Comparison of ENCODE assay signal across 16 cellular contexts in genomic region chr2:9831670-9832069, GRCh38. TPM values are rescaled to one million over a fixed set of nuclear protein-coding genes. Genes with fewer than 3 reads are reported as not detected.
DNase-seq lines count a peak whose midpoint lies in the region; ATAC-seq, FAIRE-seq and TF ChIP-seq lines count a peak whose summit lies in the region.
"Had no signal": no experiment of that assay in that cellular context is flagged by ENCODE, and none has a peak within 500 bp of the region (broad histone marks: within the 10 kb centered on the region; RNA-seq: fewer than 3 reads in every experiment).

No MANE protein-coding gene starts in this region.

- H3K36me3 ChIP-seq in H7 (replicated peaks; ENCODE audit: control insufficient read depth, insufficient read depth, low read length) (no peaks in the 10 kb centered on the region), K562 (ENCODE audit: control insufficient read depth, insufficient read depth, low read length) (no peaks in the 10 kb centered on the region), lower lobe of right lung (no peaks in the 10 kb centered on the region), suprapubic skin (no peaks in the 10 kb centered on the region), OCI-LY7 (ENCODE audit: insufficient read depth, low read length) (no peaks in the 10 kb centered on the region), pancreas (no peaks in the 10 kb centered on the region)

- H3K9ac ChIP-seq in K562 (ENCODE audit: insufficient read depth in 1 of 2, low read depth in 2 of 2, low read length in 2 of 2) = no peak overlapping the region

- peaks cover 0 to 19% of the 10 kb centered on the region in 2 experiments; a peak in 3 of 5 replicates for H3K4me1 ChIP-seq in K562 (replicated peaks in 1 of 2; ENCODE audit: control insufficient read depth in 2 of 2, insufficient read depth in 2 of 2, low read length in 2 of 2)
- no peaks in the 10 kb centered on the region for H3K4me1 ChIP-seq in lower lobe of right lung
- peaks cover 16% of the 10 kb centered on the region for H3K4me1 ChIP-seq in suprapubic skin
- H3K4me1 ChIP-seq in OCI-LY7 (ENCODE audit: insufficient read depth, low read length, poor library complexity, severe bottlenecking) = no peaks in the 10 kb centered on the region
- peaks cover 0 to 8% (median 7%) of the 10 kb centered on the region in 3 donors for H3K4me1 ChIP-seq in pancreas

- DNase-seq in H7 = peak; percentile 22
- no peak for DNase-seq in K562 (ENCODE audit: extremely low read depth in 1 of 4, low spot score in 3 of 4)
- no peak for DNase-seq in lower lobe of right lung
- DNase-seq in suprapubic skin (ENCODE audit: low spot score in 2 of 2) = no peak
- DNase-seq in OCI-LY7 (ENCODE audit: low spot score) = no peak
- DNase-seq in pancreas = no peak
- DNase-seq: Calu3; CD4-positive, alpha-beta T cell; NCI-H1417 treated with DMSO at 0.1 percent for 48 hours; NCI-H2029; NCI-H2171; NCI-H446; NCI-H748 treated with DMSO at 0.1 percent for 48 hours had no signal

- no peak for FAIRE-seq in K562 (lab: Jason Lieb, UNC)
- no peak for FAIRE-seq in pancreas (lab: Jason Lieb, UNC)

- POLR2A ChIA-PET in K562 (lab: Yijun Ruan, JAX) = interaction anchor here (1.0 kb wide), 1 partner anchor 54 kb away, joined by 4 read pairs; no protein-coding TSS in a partner anchor
- POLR2A ChIA-PET in OCI-LY7 (lab: Charles Lee) = interaction anchor here (1.0 kb wide), 1 partner anchor 11 kb away, joined by 4 read pairs; no protein-coding TSS in a partner anchor

- ATAC-seq in K562 (no peak; the same call in 2 of the 3 replicates), lower lobe of right lung (no peak), HG02798 (IDR thresholded peaks at IDR 0.05; ENCODE audit: poor library complexity, unreplicated experiment) (no peak), GM21717 (IDR thresholded peaks at IDR 0.05; ENCODE audit: unreplicated experiment) (no peak), pancreas (no peak)

- H3K79me2 ChIP-seq in K562 (ENCODE audit: control insufficient read depth, insufficient read depth, low read length) = no peaks in the 10 kb centered on the region
- no peaks in the 10 kb centered on the region for H3K79me2 ChIP-seq in OCI-LY7 (ENCODE audit: insufficient read depth, low read depth, low read length)

- TF ChIP-seq CTCF in K562 (IDR thresholded peaks at IDR 0.05 in 2 of 3, conservative IDR thresholded peaks at IDR 0.05 in 1 of 3; ENCODE audit: insufficient read depth in 2 of 3, low read depth in 1 of 3, low read length in 3 of 3) (no peak), lower lobe of right lung (IDR thresholded peaks at IDR 0.05) (no peak), suprapubic skin (IDR thresholded peaks at IDR 0.05) (no peak), OCI-LY7 (conservative IDR thresholded peaks at IDR 0.05; ENCODE audit: low read length) (no peak), pancreas (IDR thresholded peaks at IDR 0.05) (no peak)

- in situ Hi-C loops in K562 (cut with MboI) = no loop called here

- H3K4me2 ChIP-seq in K562 (ENCODE audit: insufficient read depth, low read length) (no peak overlapping the region), OCI-LY7 (ENCODE audit: low read length) (no peak overlapping the region)

- 37% methylated on average over 6 of the region's 6 CpGs for WGBS in K562 (ENCODE audit: insufficient coverage, low coverage, missing lambda C conversion rate)
- WGBS in suprapubic skin = 87% methylated on average over 6 of the region's 6 CpGs
- WGBS in pancreas, 2 donors = 83 to 88% methylated on average over 6 of the region's 6 CpGs

- no peak for TF ChIP-seq POLR2A in K562 (conservative IDR thresholded peaks at IDR 0.05)
- TF ChIP-seq POLR2A in suprapubic skin (IDR thresholded peaks at IDR 0.05) = no peak

- CTCF ChIA-PET in K562 (lab: Yijun Ruan, JAX; ENCODE audit: low intra/inter-chr PET ratio) = no interaction called here
- CTCF ChIA-PET in OCI-LY7 (lab: Charles Lee; ENCODE audit: unreplicated experiment) = no interaction called here

- H3K9me2 ChIP-seq in OCI-LY7 (ENCODE audit: insufficient read depth, low read length) = no peaks in the 10 kb centered on the region

- H2AFZ ChIP-seq in K562 (ENCODE audit: low read depth, low read length) = peak overlapping the region; percentile 30; the same call in 1 of the 2 replicates
- no peak overlapping the region for H2AFZ ChIP-seq in OCI-LY7 (ENCODE audit: low read length)

- BruUV-seq in K562 (replicated peaks; lab: Mats Ljungman, UMichigan) = no TSS peak
- no TSS peak for BruUV-seq in OCI-LY7 (replicated peaks; lab: Mats Ljungman, UMichigan)

- H4K20me1 ChIP-seq in K562 (replicated peaks; ENCODE audit: control insufficient read depth, insufficient read depth, low read length) = no peaks in the 10 kb centered on the region
- no peaks in the 10 kb centered on the region for H4K20me1 ChIP-seq in OCI-LY7 (ENCODE audit: insufficient read depth, low read length)

- H3K9me1 ChIP-seq in K562 (ENCODE audit: control insufficient read depth, insufficient read depth, low read length) = peaks cover 4% of the 10 kb centered on the region

- intact Hi-C loops in K562 (cut with micrococcal nuclease) (no loop called here), lower lobe of right lung (cut with DNase I) (no loop called here), OCI-LY7 (cut with micrococcal nuclease; ENCODE audit: unreplicated experiment) (no loop called here), pancreas (cut with DNase I) (no loop called here)

- TF ChIP-seq EP300 in K562 (IDR thresholded peaks at IDR 0.05; ENCODE audit: low read length) = no peak
- TF ChIP-seq EP300 in suprapubic skin (IDR thresholded peaks at IDR 0.05) = no peak

- no peak overlapping the region for H3K27ac ChIP-seq in K562 (ENCODE audit: extremely low read depth, low read depth, low read length)
- H3K27ac ChIP-seq in lower lobe of right lung = peak overlapping the region; percentile 61
- H3K27ac ChIP-seq in suprapubic skin = peak overlapping the region; percentile 85
- H3K27ac ChIP-seq in OCI-LY7 (ENCODE audit: low read depth, low read length, poor library complexity, severe bottlenecking) = no peak overlapping the region
- H3K27ac ChIP-seq in pancreas = no peak overlapping the region
- H3K27ac ChIP-seq: RWPE1 had no signal

- H3K27me3 ChIP-seq in H7 (ENCODE audit: control insufficient read depth, insufficient read depth, low read length) = no peaks in the 10 kb centered on the region
- no peaks in the 10 kb centered on the region for H3K27me3 ChIP-seq in K562 (ENCODE audit: control insufficient read depth in 2 of 2, insufficient read depth in 2 of 2, low read length in 2 of 2)
- H3K27me3 ChIP-seq in lower lobe of right lung (ENCODE audit: low read depth) = no peaks in the 10 kb centered on the region
- no peaks in the 10 kb centered on the region for H3K27me3 ChIP-seq in suprapubic skin
- H3K27me3 ChIP-seq in pancreas = no peaks in the 10 kb centered on the region

- H3K9me3 ChIP-seq in K562 (replicated peaks; ENCODE audit: control insufficient read depth, insufficient read depth, low read depth, low read length) = no peaks in the 10 kb centered on the region
- H3K9me3 ChIP-seq in lower lobe of right lung = no peaks in the 10 kb centered on the region
- H3K9me3 ChIP-seq in suprapubic skin = no peaks in the 10 kb centered on the region
- H3K9me3 ChIP-seq in OCI-LY7 (ENCODE audit: low read length) = no peaks in the 10 kb centered on the region
- no peaks in the 10 kb centered on the region for H3K9me3 ChIP-seq in pancreas

- H3K4me3 ChIP-seq in H7 (ENCODE audit: insufficient read depth, low read depth, low read length) (no peak overlapping the region), K562 (no peak overlapping the region), lower lobe of right lung (no peak overlapping the region), suprapubic skin (no peak overlapping the region), OCI-LY7 (ENCODE audit: low read depth, low read length, poor library complexity, severe bottlenecking) (no peak overlapping the region), pancreas (no peak overlapping the region)

- TF ChIP-seq RAD21 in K562 (CRISPR knock-in tag; conservative IDR thresholded peaks at IDR 0.05 in 1 of 2, IDR thresholded peaks at IDR 0.05 in 1 of 2) = no peak

TF ChIP-seq in K562, 482 proteins besides CTCF, POLR2A, EP300 and RAD21 (continues in another document):
- no peak for TF ChIP-seq NELFE (IDR thresholded peaks at IDR 0.05; ENCODE audit: insufficient read depth, insufficient read length)
- no peak for TF ChIP-seq ZNF347 (CRISPR knock-in tag; IDR thresholded peaks at IDR 0.05; ENCODE audit: low read depth)
- no peak for TF ChIP-seq FOXJ2 (tag; IDR thresholded peaks at IDR 0.05)
- no peak for TF ChIP-seq RBM17 (IDR thresholded peaks at IDR 0.05; ENCODE audit: borderline replicate concordance, low read depth, low read length)
- TF ChIP-seq ZNF212 (CRISPR knock-in tag; IDR thresholded peaks at IDR 0.05) = no peak

RNA-seq across cellular contexts. Expression of gene TAF1B, which starts 11.6 kb away (rescaled TPM):
- total RNA-seq in H7 (2014; rRNA removed; shearing (Covaris generic)) = 27.9 and 33.2 TPM in 2 replicates
- 21.8 and 60.0 TPM in 2 replicates for total RNA-seq in K562 (2011; cell fraction: chromatin; rRNA removed; ENCODE audit: low replicate concordance)
- 8.7 and 11.8 TPM in 2 replicates for total RNA-seq in K562 (2011; cell fraction: nucleolus; rRNA removed)
- total RNA-seq in K562 (2011; cell fraction: nucleoplasm; rRNA removed) = 28.4 and 35.4 TPM in 2 replicates
- total RNA-seq in K562 (2014; rRNA removed) = 8.8 and 15.3 TPM in 2 replicates
- 25.1 and 28.4 TPM in 2 replicates for total RNA-seq in K562 (2014; rRNA removed; fragmentation: Illumina TruSeq; extraction: Trizol)
- 24.3 and 24.8 TPM in 2 replicates for total RNA-seq in K562 (2015; rRNA removed; fragmentation: Illumina TruSeq; extraction: Trizol)
- 20.4 and 20.7 TPM in 2 replicates for total RNA-seq in K562 (2021)
- 11.5 and 17.3 TPM in 2 replicates for polyA plus RNA-seq in K562 (2011; rRNA removed)
- polyA plus RNA-seq in K562 (2011; cell fraction: cytosol; rRNA removed) = 3.0 and 4.9 TPM in 2 replicates
- 10.8 and 13.1 TPM in 2 replicates for polyA plus RNA-seq in K562 (2011; cell fraction: nucleus; rRNA removed)
- 9.6 and 9.9 TPM in 2 replicates for polyA plus RNA-seq in K562 (2012)
- 15.0 and 16.8 TPM in 2 replicates for polyA plus RNA-seq in K562 (2014; fragmentation: Illumina TruSeq; extraction: Trizol)
- polyA plus RNA-seq in K562 (2014; fragmentation: Nextera tagmentation; extraction: Ambion mirVana) = 10 to 100 TPM; 13.2 to 17.4 TPM
- 9.9 and 12.9 TPM in 2 replicates for polyA plus RNA-seq in K562 (2014; rRNA removed)
- polyA minus RNA-seq in K562 (2011; rRNA and poly(A)+ RNA removed) = 27.9 and 37.5 TPM in 2 replicates
- polyA minus RNA-seq in K562 (2011; cell fraction: cytosol; rRNA and poly(A)+ RNA removed) = 11.2 and 13.0 TPM in 2 replicates
- 26.1 and 43.8 TPM in 2 replicates for polyA minus RNA-seq in K562 (2011; cell fraction: nucleus; rRNA and poly(A)+ RNA removed)
- total RNA-seq in lower lobe of right lung = 22.9 TPM
- 10 to 100 TPM; 12.7 to 24.0 (median 18.0) TPM for total RNA-seq in suprapubic skin
- total RNA-seq in OCI-LY7 (2014; rRNA removed; shearing (Covaris generic)) = 25.1 and 31.1 TPM in 2 replicates
- total RNA-seq in OCI-LY7 (2022) = 35.3 and 39.6 TPM in 2 replicates
- total RNA-seq in pancreas = 10 to 100 TPM in 1 of 6 donors, 1 to 10 TPM in 5; 5.1 to 11.4 (median 6.2) TPM
- polyA plus RNA-seq in pancreas = 1 to 10 TPM; 2.3 to 3.5 TPM

Comparison
In these comparisons a context has a peak if more than half of its experiments do, and no peak if none do; other contexts are left out.
1. H3K27ac ChIP-seq: peak in lower lobe of right lung (single experiment) and suprapubic skin (single experiment); none in K562 (single experiment), OCI-LY7 (single experiment) and pancreas (0 of 4).